19 cellular contexts compared by ENCODE assay signal in genomic region chr6:168136001-168136400, GRCh38. TPM values are rescaled to one million over a fixed set of nuclear protein-coding genes. Genes with fewer than 3 reads are reported as not detected.
A peak's percentile ranks its signal among the peaks of the same experiment; 100 is the strongest.
DNase-seq lines count a peak whose midpoint lies in the region; ATAC-seq and TF ChIP-seq lines count a peak whose summit lies in the region.
"Had no signal": no experiment of that assay in that cellular context is flagged by ENCODE, and none has a peak within 500 bp of the region (broad histone marks: within the 10 kb centered on the region; RNA-seq: fewer than 3 reads in every experiment).

No MANE protein-coding gene starts in this region.

- no peaks in the 10 kb centered on the region for H3K79me2 ChIP-seq in H9 (ENCODE audit: insufficient read depth, low read length)

- H3K79me1 ChIP-seq in H9 (ENCODE audit: insufficient read depth, low read depth, low read length, poor library complexity, severe bottlenecking) = no peaks in the 10 kb centered on the region

- DNase-seq in CD14-positive monocyte (ENCODE audit: low spot score) (peak; percentile 27), H9 (peak; percentile 15), iPS-NIHi11 (ENCODE audit: low spot score) (peak; percentile 1), sigmoid colon (peak; percentile 26), NCI-H1930 (lab: John Stamatoyannopoulos, UW) (no peak), anterior cingulate cortex (lab: John Stamatoyannopoulos, UW) (no peak), foreskin keratinocyte (no peak)
- DNase-seq: C1 segment of cervical spinal cord, DMS79, HFFc6, KG1, NCI-H1417, NCI-H187, NCI-H2227 treated with DMSO at 0.1 percent for 48 hours, NCI-H510A treated with DMSO at 0.1 percent for 48 hours, SHP77 had no signal

- no peak overlapping the region for H2BK5ac ChIP-seq in H9 (ENCODE audit: insufficient read length, low read length)

- H3K23me2 ChIP-seq in H9 (ENCODE audit: insufficient read length, low read depth, low read length, poor library complexity, severe bottlenecking) = no peaks in the 10 kb centered on the region

- H4K8ac ChIP-seq in H9 (replicated peaks; ENCODE audit: insufficient read length, low read depth, low read length) = no peak overlapping the region

- H2BK20ac ChIP-seq in H9 (ENCODE audit: low read depth, low read length, poor library complexity, severe bottlenecking) = no peak overlapping the region

- no peak overlapping the region for H3K56ac ChIP-seq in H9 (ENCODE audit: insufficient read length, low read depth, low read length)

- no peak overlapping the region for H2BK120ac ChIP-seq in H9 (ENCODE audit: low read depth, low read length, poor library complexity, severe bottlenecking)

- no CpG with 5 or more reads among the region's 7 CpGs for WGBS in H9 (ENCODE audit: extremely low coverage, insufficient read length, low lambda C conversion rate)
- WGBS in sigmoid colon, 2 donors = 89 to 91% methylated on average over 7 of the region's 7 CpGs

- no peak overlapping the region for H3K27ac ChIP-seq in H9 (ENCODE audit: insufficient read length, low read depth, low read length)
- no peak overlapping the region for H3K27ac ChIP-seq in sigmoid colon
- H3K27ac ChIP-seq in foreskin keratinocyte = no peak overlapping the region

- no peak overlapping the region for H3K14ac ChIP-seq in H9 (ENCODE audit: insufficient read depth, low read length)

- H4K20me1 ChIP-seq in H9 (ENCODE audit: control insufficient read depth, insufficient read depth, insufficient read length) = no peaks in the 10 kb centered on the region

- no peaks in the 10 kb centered on the region for H3K36me3 ChIP-seq in sigmoid colon

- H3K27ac Mint-ChIP-seq in CD14-positive monocyte = no peak overlapping the region
- H3K27ac Mint-ChIP-seq in H9 = no peak overlapping the region
- H3K27ac Mint-ChIP-seq: HFFc6 had no signal

- H3K36me3 Mint-ChIP-seq in CD14-positive monocyte (no peaks in the 10 kb centered on the region), H9 (ENCODE audit: insufficient read depth in 1 of 3, low read depth in 3 of 3) (no peaks in the 10 kb centered on the region)

- no peak overlapping the region for H4K5ac ChIP-seq in H9 (ENCODE audit: insufficient read length, low read depth, low read length)

- H3K4ac ChIP-seq in H9 (ENCODE audit: low read depth, low read length) = no peak overlapping the region

- H3K9me3 ChIP-seq in H9 (ENCODE audit: control insufficient read depth, low read depth, low read length) = no peaks in the 10 kb centered on the region
- H3K9me3 ChIP-seq in sigmoid colon = no peaks in the 10 kb centered on the region

- H3K4me3 ChIP-seq in sigmoid colon = no peak overlapping the region

- H3K23ac ChIP-seq in H9 (ENCODE audit: insufficient read length, low read depth, low read length) = no peak overlapping the region

- H3K4me2 ChIP-seq in H9 (ENCODE audit: insufficient read depth, insufficient read length, low read length) = no peak overlapping the region

- H3K9ac ChIP-seq in H9 (ENCODE audit: extremely low read depth, insufficient read length, low read length) = no peak overlapping the region

- no peak overlapping the region for H2AFZ ChIP-seq in H9 (ENCODE audit: low read length)

- no peak for TF ChIP-seq EP300 in sigmoid colon (IDR thresholded peaks at IDR 0.05)

- no peak overlapping the region for H3T11ph ChIP-seq in H9 (ENCODE audit: low read length)

- H3K4me1 Mint-ChIP-seq in CD14-positive monocyte (no peaks in the 10 kb centered on the region), H9 (peaks cover 29 to 30% of the 10 kb centered on the region in 2 experiments)

- no peak overlapping the region for H2BK15ac ChIP-seq in H9 (ENCODE audit: low read depth, low read length)

- H3K18ac ChIP-seq in H9 (ENCODE audit: insufficient read length, low read depth, low read length) = no peak overlapping the region

- no peak overlapping the region for H2BK12ac ChIP-seq in H9 (ENCODE audit: insufficient read length, low read depth, low read length)

- H3K27me3 Mint-ChIP-seq in CD14-positive monocyte (ENCODE audit: low read depth in 3 of 3) = peaks cover 22 to 32% (median 28%) of the 10 kb centered on the region in 3 donors
- peaks cover 29% of the 10 kb centered on the region for H3K27me3 Mint-ChIP-seq in H9 (ENCODE audit: low read depth)

- H4K91ac ChIP-seq in H9 (ENCODE audit: insufficient read length, low read depth, low read length) = no peak overlapping the region

- H3K4me1 ChIP-seq in H9 (ENCODE audit: insufficient read depth, low read length) = peaks cover 3% of the 10 kb centered on the region; the same call in 1 of the 2 replicates
- H3K4me1 ChIP-seq in sigmoid colon = peaks cover 0 to 11% (median 8%) of the 10 kb centered on the region in 4 donors
- no peaks in the 10 kb centered on the region for H3K4me1 ChIP-seq in foreskin keratinocyte

- H3K27me3 ChIP-seq in H9 (ENCODE audit: insufficient read depth, low read length) (no peaks in the 10 kb centered on the region), sigmoid colon (no peaks in the 10 kb centered on the region), foreskin keratinocyte (peaks cover 7% of the 10 kb centered on the region)

- intact Hi-C loops in CD14-positive monocyte (cut with micrococcal nuclease) (no loop called here), sigmoid colon (cut with DNase I) (no loop called here)

- TF ChIP-seq CTCF in CD14-positive monocyte (IDR thresholded peaks at IDR 0.05) = no peak
- no peak for TF ChIP-seq CTCF in H9 (conservative IDR thresholded peaks at IDR 0.05)
- no peak for TF ChIP-seq CTCF in sigmoid colon (IDR thresholded peaks at IDR 0.05)
- no peak for TF ChIP-seq CTCF in foreskin keratinocyte (conservative IDR thresholded peaks at IDR 0.05)

- H3K4me3 Mint-ChIP-seq in CD14-positive monocyte (no peak overlapping the region), H9 (no peak overlapping the region)
- H3K4me3 Mint-ChIP-seq: HFFc6 had no signal

- ATAC-seq in foreskin keratinocyte = no peak
- ATAC-seq: HepG2 had no signal

- no peak overlapping the region for H2AK5ac ChIP-seq in H9 (ENCODE audit: insufficient read length, low read length)

- H3K9me3 Mint-ChIP-seq in CD14-positive monocyte (peaks cover 0 to 4% (median 0%) of the 10 kb centered on the region in 7 donors), H9 (no peaks in the 10 kb centered on the region)

- no peak for TF ChIP-seq POLR2A in sigmoid colon (IDR thresholded peaks at IDR 0.05)

RNA-seq across cellular contexts. Expression of gene FRMD1, which starts 57.0 kb away (rescaled TPM):
- polyA plus RNA-seq in CD14-positive monocyte (not detected), sigmoid colon (10 to 100 TPM in 1 of 3 donors, 1 to 10 TPM in 2; 4.2 to 12.0 (median 9.3) TPM), foreskin keratinocyte (not detected in 2 replicates)
- total RNA-seq in H9 (2021) (not detected in 2 replicates), sigmoid colon (under 1 TPM in 2 of 4 donors, not detected in 2; 0.36 to 0.83 TPM), foreskin keratinocyte (not detected in 2 replicates)
- total RNA-seq: H4, HepG2, HFFc6, RPMI7951 had no signal

Comparison
In these comparisons a context has a peak if more than half of its experiments do, and no peak if none do; other contexts are left out.
1. DNase-seq: peak in CD14-positive monocyte (single experiment), H9 (single experiment), iPS-NIHi11 (single experiment) and sigmoid colon (single experiment); none in NCI-H1930 (0 of 2), anterior cingulate cortex (0 of 58) and foreskin keratinocyte (0 of 2).